In the genomic region with DNA sequence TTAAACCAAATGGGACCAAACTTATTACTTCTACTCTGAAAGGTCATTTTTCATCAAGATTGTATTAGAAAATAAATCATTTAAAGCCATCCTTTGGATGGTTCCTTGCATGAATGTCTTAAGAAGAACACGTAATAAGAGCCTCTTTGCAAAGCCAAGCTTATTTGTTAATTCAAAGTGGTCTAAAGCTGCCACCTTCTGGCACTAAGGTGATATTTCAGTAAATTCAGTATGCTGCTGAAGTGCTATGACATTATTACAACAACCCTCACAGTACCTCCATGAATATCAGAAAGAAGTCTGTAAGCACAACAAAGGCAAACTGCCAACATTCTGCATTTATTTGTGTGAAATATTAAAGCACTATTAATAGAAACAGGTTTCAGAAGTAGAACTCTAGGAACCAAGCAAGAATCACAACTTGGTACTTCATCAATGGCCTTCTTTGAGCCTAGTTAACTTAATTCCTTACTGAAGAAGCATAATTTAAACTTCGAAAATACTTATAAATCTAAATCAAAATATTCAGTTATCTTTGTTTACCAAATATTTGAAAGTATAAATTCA, we compare ENCODE assay signal across 8 cellular contexts. TPM values are rescaled to one million over a fixed set of nuclear protein-coding genes. Genes with fewer than 3 reads are reported as not detected.
A peak's percentile ranks its signal among the peaks of the same experiment; 100 is the strongest.
DNase-seq lines count a peak whose midpoint lies in the region; ATAC-seq, FAIRE-seq and TF ChIP-seq lines count a peak whose summit lies in the region.

No MANE protein-coding gene starts in this region.

- H3K4me3 ChIP-seq in HFF-Myc (replicated peaks; ENCODE audit: low read depth, low read length) (no peak overlapping the region), pancreas (no peak overlapping the region)

- WGBS in pancreas, 2 donors, result 15 to 16% methylated on average over 2 of the region's 2 CpGs

- no peaks in the 10 kb centered on the region for H3K36me3 ChIP-seq in pancreas

- no peaks in the 10 kb centered on the region for H3K4me1 ChIP-seq in pancreas

- H3K27me3 Mint-ChIP-seq in stimulated activated naive CD8-positive, alpha-beta T cell treated with anti-CD3 and anti-CD28 coated beads, Interleukin-15, amount 100 ng/mL, for 72 hours, result no peaks in the 10 kb centered on the region

- H3K27ac ChIP-seq in C4-2B, result no peak overlapping the region
- no peak overlapping the region for H3K27ac ChIP-seq in pancreas

- H3K27ac Mint-ChIP-seq in stimulated activated naive CD8-positive, alpha-beta T cell treated with anti-CD3 and anti-CD28 coated beads, Interleukin-15, amount 100 ng/mL, for 72 hours, result no peak overlapping the region

- peak; percentile 84 for TF ChIP-seq CTCF in C4-2B (conservative IDR thresholded peaks at IDR 0.05)
- peak; percentile 6 for TF ChIP-seq CTCF in HFF-Myc (IDR thresholded peaks at IDR 0.05; ENCODE audit: low read depth, low read length, missing control alignments)
- TF ChIP-seq CTCF in pancreas (IDR thresholded peaks at IDR 0.05), result peak in 3 of 4 donors; percentile 37 to 54 (median 51)

- intact Hi-C loops in pancreas (cut with DNase I), result no loop called here

- H3K4me1 Mint-ChIP-seq in stimulated activated naive CD8-positive, alpha-beta T cell treated with anti-CD3 and anti-CD28 coated beads, Interleukin-15, amount 100 ng/mL, for 72 hours, result no peaks in the 10 kb centered on the region

- ATAC-seq in pancreas (peak; percentile 82 to 95 (median 92)), HG03460 (IDR thresholded peaks at IDR 0.05; ENCODE audit: unreplicated experiment) (no peak), GM19455 (IDR thresholded peaks at IDR 0.05; ENCODE audit: unreplicated experiment) (no peak)
- ATAC-seq in stimulated activated naive CD8-positive, alpha-beta T cell treated with anti-CD3 and anti-CD28 coated beads, Interleukin-15, amount 100 ng/mL, for 72 hours, result no peak

- peaks cover 11 to 15% of the 10 kb centered on the region in 2 donors for H3K9me3 Mint-ChIP-seq in stimulated activated naive CD8-positive, alpha-beta T cell treated with anti-CD3 and anti-CD28 coated beads, Interleukin-15, amount 100 ng/mL, for 72 hours

- no peaks in the 10 kb centered on the region for H3K27me3 ChIP-seq in pancreas

- H3K4me3 Mint-ChIP-seq in stimulated activated naive CD8-positive, alpha-beta T cell treated with anti-CD3 and anti-CD28 coated beads, Interleukin-15, amount 100 ng/mL, for 72 hours, result no peak overlapping the region

- FAIRE-seq in pancreas (lab: Jason Lieb, UNC), result no peak

- DNase-seq in HFF-Myc (ENCODE audit: extremely low read depth, low read depth) (peak; percentile 17), NCI-H748 treated with DMSO at 0.1 percent for 48 hours (lab: John Stamatoyannopoulos, UW) (peak; percentile 50), epidermal melanocyte (ENCODE audit: insufficient read length, low spot score) (peak; percentile 23), pancreas (peak in 1 of 6 donors; percentile 20)
- no peak for DNase-seq in stimulated activated naive CD8-positive, alpha-beta T cell treated with anti-CD3 and anti-CD28 coated beads, Interleukin-15, amount 100 ng/mL, for 72 hours

- no peaks in the 10 kb centered on the region for H3K9me3 ChIP-seq in pancreas

RNA-seq across cellular contexts. Expression of a gene that starts 53.1 kb away (rescaled TPM):
- total RNA-seq in pancreas, result under 1 TPM in 1 of 6 donors, not detected in 5; 0.14 TPM
- under 1 TPM in 1 of 2 donors, not detected in 1; 0.23 TPM for polyA plus RNA-seq in pancreas

Comparison
In these comparisons a context has a peak if more than half of its experiments do, and no peak if none do; other contexts are left out.
1. CTCF ChIP-seq: peak in every context shown above with its lines; median percentile 84 in C4-2B; 51 in pancreas; 6 in HFF-Myc.
2. DNase-seq: peak in HFF-Myc (single experiment), NCI-H748 treated with DMSO at 0.1 percent for 48 hours (single experiment) and epidermal melanocyte (single experiment); none in stimulated activated naive CD8-positive, alpha-beta T cell treated with anti-CD3 and anti-CD28 coated beads, Interleukin-15, amount 100 ng/mL, for 72 hours (0 of 2).
3. ATAC-seq: peak in pancreas (4 of 4); none in HG03460 (single experiment), stimulated activated naive CD8-positive, alpha-beta T cell treated with anti-CD3 and anti-CD28 coated beads, Interleukin-15, amount 100 ng/mL, for 72 hours (single experiment) and GM19455 (single experiment).